In genomic region chr2:23803275-23803964, GRCh38 we compare ENCODE assay signal across 12 cellular contexts.
DNase-seq lines count a peak whose midpoint lies in the region; ATAC-seq, FAIRE-seq and TF ChIP-seq lines count a peak whose summit lies in the region.
"Had no signal": no experiment of that assay in that cellular context is flagged by ENCODE, and none has a peak within 500 bp of the region (broad histone marks: within the 10 kb centered on the region; RNA-seq: fewer than 3 reads in every experiment).

No MANE protein-coding gene starts in this region.

- TF ChIP-seq POLR2A in H54 (IDR thresholded peaks at IDR 0.05; ENCODE audit: low read depth, low read length) = no peak

- H3K4me1 ChIP-seq in mesendoderm (ENCODE audit: control insufficient read depth, low read depth, low read length) = no peaks in the 10 kb centered on the region

- no peak overlapping the region for H2BK120ac ChIP-seq in mesendoderm (ENCODE audit: low read depth, low read length)

- no peak overlapping the region for H2BK15ac ChIP-seq in mesendoderm (replicated peaks; ENCODE audit: low read depth)

- H3K23ac ChIP-seq in mesendoderm (ENCODE audit: low read length) = no peak overlapping the region

- peak; percentile 83 for ATAC-seq in SK-N-SH treated with all-trans-retinoic acid at 6 μM for 48 hours

- no peak overlapping the region for H3K18ac ChIP-seq in mesendoderm (ENCODE audit: low read length)

- H3K56ac ChIP-seq in mesendoderm (ENCODE audit: low read length) = no peak overlapping the region

- H3K9ac ChIP-seq in mesendoderm (ENCODE audit: low read length) = no peak overlapping the region

- H3K27ac ChIP-seq in mesendoderm (ENCODE audit: low read depth, low read length) = no peak overlapping the region
- H3K27ac ChIP-seq: cardiac muscle cell had no signal

- H3K79me1 ChIP-seq in mesendoderm (ENCODE audit: low read length) = no peaks in the 10 kb centered on the region

- no peak overlapping the region for H3K4me2 ChIP-seq in mesendoderm (ENCODE audit: low read length)
- H3K4me2 ChIP-seq: GM23338 had no signal

- H3K4me3 ChIP-seq in retinal pigment epithelial cell (ENCODE audit: low read length) (no peak overlapping the region), mesendoderm (ENCODE audit: low read length) (no peak overlapping the region)
- H3K4me3 ChIP-seq: cardiac muscle cell, GM23338 had no signal

- no peaks in the 10 kb centered on the region for H3K36me3 ChIP-seq in mesendoderm (ENCODE audit: control insufficient read depth, insufficient read depth, low read length)

- WGBS in mesendoderm (ENCODE audit: extremely low coverage, insufficient coverage, low lambda C conversion rate) = no CpG with 5 or more reads among the region's 5 CpGs

- FAIRE-seq in H54 (lab: Jason Lieb, UNC) = peak; percentile 97
- FAIRE-seq: kidney had no signal

- no peak overlapping the region for H2BK5ac ChIP-seq in mesendoderm (ENCODE audit: low read length)

- H4K5ac ChIP-seq in mesendoderm (ENCODE audit: low read length) = no peak overlapping the region

- no peaks in the 10 kb centered on the region for H3K27me3 ChIP-seq in mesendoderm (ENCODE audit: insufficient read depth, low read length, poor library complexity)
- H3K27me3 ChIP-seq: cardiac muscle cell had no signal

- no peaks in the 10 kb centered on the region for H3K79me2 ChIP-seq in mesendoderm (ENCODE audit: control insufficient read depth, insufficient read depth, low read length)

- no peak overlapping the region for H3K4ac ChIP-seq in mesendoderm (ENCODE audit: low read depth, low read length)

- DNase-seq in H54 (ENCODE audit: insufficient read length, low spot score) (no peak), fibroblast of the conjunctiva (ENCODE audit: low read depth) (peak; percentile 30), retinal pigment epithelial cell (ENCODE audit: low read depth) (peak; percentile 48), H4 (ENCODE audit: low spot score) (no peak), mesendoderm (no peak), GM19238 (ENCODE audit: insufficient read length, low spot score) (no peak)
- DNase-seq: foreskin melanocyte, kidney, NCI-H2029 treated with DMSO at 0.1 percent for 48 hours had no signal

- H2AK5ac ChIP-seq in mesendoderm (ENCODE audit: low read length) = no peak overlapping the region

- TF ChIP-seq CTCF in retinal pigment epithelial cell (conservative IDR thresholded peaks at IDR 0.05; ENCODE audit: low read depth, low read length) = no peak

- no peak overlapping the region for H4K8ac ChIP-seq in mesendoderm (ENCODE audit: low read depth, low read length)

TF ChIP-seq in SK-N-SH treated with all-trans-retinoic acid at 6 μM for 48 hours, 23 proteins besides CTCF, POLR2A, EP300 and RAD21:
- TF ChIP-seq CSRNP3 (CRISPR knock-in tag; IDR thresholded peaks at IDR 0.05) (no peak), ISL1 (CRISPR knock-in tag; IDR thresholded peaks at IDR 0.05) (0 out of 2 replicates have a peak, but pooled peaks have one; percentile 43)

Comparison
In these comparisons a context has a peak if more than half of its experiments do, and no peak if none do; other contexts are left out.
1. DNase-seq: peak in fibroblast of the conjunctiva (single experiment) and retinal pigment epithelial cell (single experiment); none in H54 (single experiment), H4 (single experiment), mesendoderm (single experiment) and GM19238 (single experiment).